Comparison of ENCODE assay signal across 20 cellular contexts in the genomic region with DNA sequence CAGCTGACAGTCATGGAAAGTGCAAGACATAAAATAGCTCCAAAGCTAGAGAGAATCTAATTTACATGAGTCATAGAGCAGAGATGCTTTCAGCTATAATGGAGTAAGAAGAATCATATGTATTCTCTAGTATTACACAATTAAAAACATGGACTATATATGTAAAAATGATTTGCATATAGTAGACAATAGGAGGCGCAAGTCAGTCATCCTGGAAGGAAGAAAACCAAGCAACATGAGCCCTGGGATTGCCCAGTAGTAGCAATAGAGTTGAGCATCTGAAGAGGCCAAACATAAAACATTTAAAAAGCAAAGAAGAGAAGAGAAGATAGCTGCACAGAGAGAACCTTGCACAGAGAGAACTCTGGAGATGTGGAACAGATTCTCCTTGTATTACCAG.
DNase-seq lines count a peak whose midpoint lies in the region; ATAC-seq and TF ChIP-seq lines count a peak whose summit lies in the region.
"Had no signal": no experiment of that assay in that cellular context is flagged by ENCODE, and none has a peak within 500 bp of the region (broad histone marks: within the 10 kb centered on the region; RNA-seq: fewer than 3 reads in every experiment).

No MANE protein-coding gene starts in this region.

- H3K36me3 ChIP-seq in A673 (ENCODE audit: insufficient read depth, low read length, poor library complexity, severe bottlenecking) (no peaks in the 10 kb centered on the region), OCI-LY3 (replicated peaks; ENCODE audit: low read depth, low read length) (no peaks in the 10 kb centered on the region), endodermal cell (ENCODE audit: control insufficient read depth, insufficient read depth, low read length) (no peaks in the 10 kb centered on the region), testis (ENCODE audit: low read depth, missing control alignments) (no peaks in the 10 kb centered on the region)
- H3K36me3 ChIP-seq: HAP-1 had no signal

- H3K18ac ChIP-seq in H9 (ENCODE audit: insufficient read length, low read depth, low read length): no peak overlapping the region

- WGBS in H9 (ENCODE audit: extremely low coverage, insufficient read length, low lambda C conversion rate): no CpG with 5 or more reads among the region's 1 CpG
- 79% methylated on average over 1 of the region's 1 CpG; no CpG with 5 or more reads in 1 of the 2 experiments for WGBS in endodermal cell (ENCODE audit: insufficient coverage in 1 of 2, insufficient read length in 1 of 2), 2 experiments
- 95 to 100% methylated on average over 1 of the region's 1 CpG for WGBS in testis, 2 donors

- H2BK120ac ChIP-seq in H9 (ENCODE audit: low read depth, low read length, poor library complexity, severe bottlenecking): no peak overlapping the region

- no peak overlapping the region for H2BK12ac ChIP-seq in H9 (ENCODE audit: insufficient read length, low read depth, low read length)

- no peak overlapping the region for H2BK5ac ChIP-seq in H9 (ENCODE audit: insufficient read length, low read length)

- no peak overlapping the region for H3K56ac ChIP-seq in H9 (ENCODE audit: insufficient read length, low read depth, low read length)

- no peaks in the 10 kb centered on the region for H3K9me3 ChIP-seq in A673 (ENCODE audit: low read depth, low read length, poor library complexity, severe bottlenecking)
- H3K9me3 ChIP-seq in H9 (ENCODE audit: control insufficient read depth, low read depth, low read length): no peaks in the 10 kb centered on the region
- peaks cover 13% of the 10 kb centered on the region; the same call in 1 of the 2 replicates for H3K9me3 ChIP-seq in OCI-LY3 (ENCODE audit: insufficient read depth, low read length)
- peaks cover 3% of the 10 kb centered on the region for H3K9me3 ChIP-seq in endodermal cell (ENCODE audit: control insufficient read depth, low read length)
- no peaks in the 10 kb centered on the region for H3K9me3 ChIP-seq in testis
- H3K9me3 ChIP-seq: A549, HAP-1 had no signal

- DNase-seq in A673 (ENCODE audit: low spot score): no peak
- DNase-seq in H9: no peak
- DNase-seq in endodermal cell: no peak
- DNase-seq in testis: no peak
- no peak for DNase-seq in left lobe of liver (ENCODE audit: low spot score)
- DNase-seq: C1 segment of cervical spinal cord; Calu3; CD8-positive, alpha-beta memory T cell; NCI-H1092 treated with DMSO at 0.1 percent for 48 hours; NCI-H1436 treated with DMSO at 0.1 percent for 48 hours; NCI-H1930; NCI-H2227 treated with DMSO at 0.1 percent for 48 hours; NCI-H510A; NCI-H748 treated with DMSO at 0.1 percent for 48 hours had no signal

- no peak overlapping the region for H2BK15ac ChIP-seq in H9 (ENCODE audit: low read depth, low read length)

- H3K9ac ChIP-seq in H9 (ENCODE audit: extremely low read depth, insufficient read length, low read length): no peak overlapping the region
- H3K9ac ChIP-seq in OCI-LY3 (ENCODE audit: low read length): no peak overlapping the region
- H3K9ac ChIP-seq in endodermal cell (ENCODE audit: extremely low read depth, low read length, poor library complexity, severe bottlenecking): no peak overlapping the region

- H3K4me1 Mint-ChIP-seq in H9 (0 out of 4 replicates have a peak, but pooled peaks cover 0 to 3% of the 10 kb centered on the region in 2 experiments), endodermal cell (peaks cover 17% of the 10 kb centered on the region)
- H3K4me1 Mint-ChIP-seq: CD8-positive, alpha-beta memory T cell had no signal

- no peak overlapping the region for H2BK20ac ChIP-seq in H9 (ENCODE audit: low read depth, low read length, poor library complexity, severe bottlenecking)

- no peak overlapping the region for H3K27ac ChIP-seq in A673 (ENCODE audit: low read depth, low read length, poor library complexity, severe bottlenecking)
- H3K27ac ChIP-seq in H9 (ENCODE audit: insufficient read length, low read depth, low read length): no peak overlapping the region
- no peak overlapping the region for H3K27ac ChIP-seq in OCI-LY3 (ENCODE audit: low read length)
- H3K27ac ChIP-seq in endodermal cell (ENCODE audit: low read depth, low read length): no peak overlapping the region
- H3K27ac ChIP-seq in testis: no peak overlapping the region
- H3K27ac ChIP-seq: A549 had no signal

- no peak overlapping the region for H3K14ac ChIP-seq in H9 (ENCODE audit: insufficient read depth, low read length)

- H3K4me3 ChIP-seq in A673 (ENCODE audit: low read depth, low read length, poor library complexity, severe bottlenecking) (no peak overlapping the region), OCI-LY3 (ENCODE audit: low read length) (no peak overlapping the region), endodermal cell (ENCODE audit: low read length) (no peak overlapping the region), testis (no peak overlapping the region)
- H3K4me3 ChIP-seq: A549, HAP-1 had no signal

- H3K4me2 ChIP-seq in H9 (ENCODE audit: insufficient read depth, insufficient read length, low read length) (no peak overlapping the region), OCI-LY3 (ENCODE audit: low read length) (no peak overlapping the region)
- H3K4me2 ChIP-seq: A549 had no signal

- no peaks in the 10 kb centered on the region for H3K36me3 Mint-ChIP-seq in H9 (ENCODE audit: insufficient read depth in 1 of 3, low read depth in 3 of 3)
- no peaks in the 10 kb centered on the region for H3K36me3 Mint-ChIP-seq in endodermal cell (ENCODE audit: low read depth)
- H3K36me3 Mint-ChIP-seq: CD8-positive, alpha-beta memory T cell had no signal

- no peak overlapping the region for H3K23ac ChIP-seq in H9 (ENCODE audit: insufficient read length, low read depth, low read length)

- no peak overlapping the region for H2AFZ ChIP-seq in H9 (ENCODE audit: low read length)
- peak overlapping the region; percentile 25; the same call in 1 of the 2 replicates for H2AFZ ChIP-seq in OCI-LY3 (ENCODE audit: low read depth, low read length)

- H3K23me2 ChIP-seq in H9 (ENCODE audit: insufficient read length, low read depth, low read length, poor library complexity, severe bottlenecking): no peaks in the 10 kb centered on the region

- H3K79me2 ChIP-seq in H9 (ENCODE audit: insufficient read depth, low read length) (no peaks in the 10 kb centered on the region), OCI-LY3 (ENCODE audit: low read length) (no peaks in the 10 kb centered on the region)

- no peaks in the 10 kb centered on the region for H3K4me1 ChIP-seq in A673 (ENCODE audit: insufficient read depth, low read length, poor library complexity, severe bottlenecking)
- H3K4me1 ChIP-seq in H9 (ENCODE audit: insufficient read depth, low read length): no peaks in the 10 kb centered on the region
- 0 out of 2 replicates have a peak, but pooled peaks cover 1% of the 10 kb centered on the region for H3K4me1 ChIP-seq in OCI-LY3 (ENCODE audit: low read length)
- no peaks in the 10 kb centered on the region for H3K4me1 ChIP-seq in endodermal cell (ENCODE audit: control insufficient read depth, insufficient read depth, low read length)
- no peaks in the 10 kb centered on the region for H3K4me1 ChIP-seq in testis
- H3K4me1 ChIP-seq: A549, HAP-1 had no signal

- no peak overlapping the region for H4K91ac ChIP-seq in H9 (ENCODE audit: insufficient read length, low read depth, low read length)

- no peaks in the 10 kb centered on the region for H3K27me3 Mint-ChIP-seq in H9 (ENCODE audit: low read depth)
- H3K27me3 Mint-ChIP-seq in endodermal cell (ENCODE audit: insufficient read depth): no peaks in the 10 kb centered on the region
- H3K27me3 Mint-ChIP-seq: CD8-positive, alpha-beta memory T cell had no signal

- H3K27me3 ChIP-seq in A673 (replicated peaks; ENCODE audit: insufficient read depth, low read depth, low read length, poor library complexity) (no peaks in the 10 kb centered on the region), H9 (ENCODE audit: insufficient read depth, low read length) (no peaks in the 10 kb centered on the region), OCI-LY3 (ENCODE audit: low read depth, low read length) (no peaks in the 10 kb centered on the region), endodermal cell (ENCODE audit: control insufficient read depth, insufficient read depth, low read length, poor library complexity, severe bottlenecking) (no peaks in the 10 kb centered on the region), testis (no peaks in the 10 kb centered on the region)

- H2AK5ac ChIP-seq in H9 (ENCODE audit: insufficient read length, low read length): no peak overlapping the region

- no peak overlapping the region for H4K8ac ChIP-seq in H9 (replicated peaks; ENCODE audit: insufficient read length, low read depth, low read length)

- H3K9me3 Mint-ChIP-seq in H9: no peaks in the 10 kb centered on the region; a peak in 1 of 5 replicates
- no peaks in the 10 kb centered on the region for H3K9me3 Mint-ChIP-seq in endodermal cell

- ATAC-seq in GM18858 (IDR thresholded peaks at IDR 0.05; ENCODE audit: unreplicated experiment): no peak
- ATAC-seq in left lobe of liver: no peak
- ATAC-seq in GM18502 (IDR thresholded peaks at IDR 0.05; ENCODE audit: poor library complexity, unreplicated experiment): no peak
- ATAC-seq: A549, Panc1 had no signal

- no peaks in the 10 kb centered on the region for H4K20me1 ChIP-seq in H9 (ENCODE audit: control insufficient read depth, insufficient read depth, insufficient read length)
- no peaks in the 10 kb centered on the region for H4K20me1 ChIP-seq in OCI-LY3 (ENCODE audit: insufficient read depth, low read length)

- no TSS peak for BruUV-seq in A673 (replicated peaks; lab: Mats Ljungman, UMichigan)

- H3K4me3 Mint-ChIP-seq in H9: no peak overlapping the region
- no peak overlapping the region for H3K4me3 Mint-ChIP-seq in endodermal cell
- H3K4me3 Mint-ChIP-seq: CD8-positive, alpha-beta memory T cell had no signal

- intact Hi-C loops in A673 (cut with micrococcal nuclease; ENCODE audit: unreplicated experiment) (no loop called here), testis (cut with DNase I; ENCODE audit: low total_unique reads) (no loop called here)

- no peak overlapping the region for H4K5ac ChIP-seq in H9 (ENCODE audit: insufficient read length, low read depth, low read length)

- TF ChIP-seq CTCF in A673 (conservative IDR thresholded peaks at IDR 0.05; ENCODE audit: low read depth, low read length) (peak; percentile 36; the same call in 1 of the 2 replicates), H9 (conservative IDR thresholded peaks at IDR 0.05) (peak; percentile 54; the same call in 2 of the 3 replicates), OCI-LY3 (IDR thresholded peaks at IDR 0.05; ENCODE audit: low read depth, low read length) (peak; percentile 16), endodermal cell (conservative IDR thresholded peaks at IDR 0.05) (peak; percentile 63), testis (IDR thresholded peaks at IDR 0.05) (no peak)

- no peak for TF ChIP-seq POLR2A in testis (IDR thresholded peaks at IDR 0.05)

- H3K27ac Mint-ChIP-seq in H9 (no peak overlapping the region), endodermal cell (no peak overlapping the region)
- H3K27ac Mint-ChIP-seq: CD8-positive, alpha-beta memory T cell had no signal

- no peaks in the 10 kb centered on the region for H3K79me1 ChIP-seq in H9 (ENCODE audit: insufficient read depth, low read depth, low read length, poor library complexity, severe bottlenecking)

- no peak overlapping the region for H3K4ac ChIP-seq in H9 (ENCODE audit: low read depth, low read length)

- POLR2A ChIA-PET in A673 (lab: Charles Lee; ENCODE audit: low non-redundant PET): no interaction called here

- H3T11ph ChIP-seq in H9 (ENCODE audit: low read length): no peak overlapping the region

- CTCF ChIA-PET in A673 (lab: Charles Lee): no interaction called here

Comparison
In these comparisons a context has a peak if more than half of its experiments do, and no peak if none do; other contexts are left out.
1. CTCF ChIP-seq: peak in A673 (single experiment), H9 (single experiment), OCI-LY3 (single experiment) and endodermal cell (single experiment); none in testis (0 of 3).